Comparison of ENCODE assay signal across 18 cellular contexts in the genomic region with DNA sequence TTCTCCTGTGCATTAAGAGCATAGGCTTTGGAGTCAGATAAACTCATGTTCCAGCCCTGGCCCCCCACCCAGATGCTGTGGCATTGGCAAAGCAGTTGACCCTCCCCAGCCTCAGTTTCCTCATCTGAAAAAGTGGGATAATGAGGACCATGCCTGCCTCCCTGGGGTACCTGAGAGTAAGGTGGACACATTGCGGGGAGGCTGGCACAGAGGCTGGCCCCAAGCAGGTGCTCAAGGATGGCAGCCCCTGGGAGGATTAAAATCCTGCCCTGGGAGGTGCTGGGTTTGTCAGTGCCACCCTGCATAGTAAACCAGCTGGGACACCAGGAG. TPM values are rescaled to one million over a fixed set of nuclear protein-coding genes. Genes with fewer than 3 reads are reported as not detected.
"Had no signal": no experiment of that assay in that cellular context is flagged by ENCODE, and none has a peak within 500 bp of the region (broad histone marks: within the 10 kb centered on the region; RNA-seq: fewer than 3 reads in every experiment).

No MANE protein-coding gene starts in this region.

- H3K36me3 Mint-ChIP-seq: activated naive CD4-positive, alpha-beta T cell treated with anti-CD3 and anti-CD28 coated beads, Interleukin-2, amount 10 ng/mL, durations not matched to agents 7 days and 5 days; stimulated activated memory B cell treated with anti-CD40 and anti-IgM and Interleukin-4, amounts not matched to agents 10 μg/mL and 1 μg/mL and 100 μg/mL, for 72 hours; WTC11 had no signal

- H3K9me3 Mint-ChIP-seq: activated naive CD4-positive, alpha-beta T cell treated with anti-CD3 and anti-CD28 coated beads, Interleukin-2, amount 10 ng/mL, durations not matched to agents 7 days and 5 days; activated T-cell treated with anti-CD3 and anti-CD28 coated beads, Interleukin-2, amount 50 U/mL, for 4 hours; effector memory CD8-positive, alpha-beta T cell; nephron; stimulated activated memory B cell treated with anti-CD40 and anti-IgM and Interleukin-4, amounts not matched to agents 10 μg/mL and 1 μg/mL and 100 μg/mL, for 72 hours; WTC11 had no signal

- H3K9me3 ChIP-seq: colonic mucosa, esophagus muscularis mucosa, stomach, transverse colon had no signal

- H3K36me3 ChIP-seq: colonic mucosa, esophagus muscularis mucosa, stomach, transverse colon had no signal

- H3K4me1 ChIP-seq: colonic mucosa had no signal

- H3K4me3 Mint-ChIP-seq: activated naive CD4-positive, alpha-beta T cell treated with anti-CD3 and anti-CD28 coated beads, Interleukin-2, amount 10 ng/mL, durations not matched to agents 7 days and 5 days; activated T-cell treated with anti-CD3 and anti-CD28 coated beads, Interleukin-2, amount 50 U/mL, for 4 hours; effector memory CD8-positive, alpha-beta T cell; stimulated activated memory B cell treated with anti-CD40 and anti-IgM and Interleukin-4, amounts not matched to agents 10 μg/mL and 1 μg/mL and 100 μg/mL, for 72 hours had no signal

- H3K27ac ChIP-seq: colonic mucosa, dorsolateral prefrontal cortex, esophagus muscularis mucosa, stomach, transverse colon had no signal

- H3K4me3 ChIP-seq: colonic mucosa, transverse colon had no signal

- DNase-seq: mammary epithelial cell had no signal

- H3K27ac Mint-ChIP-seq: activated naive CD4-positive, alpha-beta T cell treated with anti-CD3 and anti-CD28 coated beads, Interleukin-2, amount 10 ng/mL, durations not matched to agents 7 days and 5 days; effector memory CD8-positive, alpha-beta T cell; stimulated activated memory B cell treated with anti-CD40 and anti-IgM and Interleukin-4, amounts not matched to agents 10 μg/mL and 1 μg/mL and 100 μg/mL, for 72 hours; WTC11 had no signal

RNA-seq across cellular contexts. Expression of a gene that starts 11.8 kb away (rescaled TPM):
- total RNA-seq: activated T-cell treated with anti-CD3 and anti-CD28 coated beads, Interleukin-2, amount 50 U/mL, for 4 hours; bronchial epithelial cell; colonic mucosa; esophagus muscularis mucosa; frontal cortex; left ventricle myocardium superior; mammary epithelial cell; occipital lobe; sciatic nerve; temporal lobe; WTC11 had no signal
- polyA plus RNA-seq: mammary epithelial cell, stomach had no signal
